In the genomic region with DNA sequence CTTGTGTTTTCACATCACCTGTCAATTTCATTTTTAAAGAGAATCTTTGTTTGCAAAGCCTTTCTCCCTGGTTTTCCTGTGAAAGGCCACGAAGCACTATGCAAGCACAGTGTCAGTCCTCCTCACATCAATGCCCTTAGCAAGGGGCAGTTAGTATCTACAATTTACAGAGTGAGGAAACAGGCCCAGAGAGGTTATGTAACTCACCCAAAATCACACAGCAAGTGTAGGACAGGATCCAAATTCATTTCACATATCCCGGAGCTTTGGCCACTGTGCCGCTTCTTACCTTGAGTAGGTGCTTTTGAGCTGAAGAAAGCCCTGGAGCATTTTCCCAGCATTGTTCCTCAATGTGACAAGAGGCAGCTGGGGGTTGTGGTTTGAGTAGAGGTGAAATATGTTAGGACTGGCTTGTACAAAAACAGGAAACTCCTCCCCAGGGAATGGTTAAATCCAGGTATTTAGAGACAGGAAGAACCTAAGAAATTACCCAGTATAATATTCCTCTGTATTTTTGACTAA, we compare ENCODE assay signal across 1 cellular context.
TF ChIP-seq lines count a peak whose summit lies in the region.

No MANE protein-coding gene starts in this region.

TF ChIP-seq in H1, 55 proteins besides CTCF, POLR2A, EP300 and RAD21:
- TF ChIP-seq ASH2L (IDR thresholded peaks at IDR 0.05; ENCODE audit: low read length) (no peak), KDM1A (IDR thresholded peaks at IDR 0.05; ENCODE audit: borderline replicate concordance, low read length) (peak; percentile 51; the same call in 1 of the 2 replicates)
